Comparison of ENCODE assay signal across 9 cellular contexts in the genomic region with DNA sequence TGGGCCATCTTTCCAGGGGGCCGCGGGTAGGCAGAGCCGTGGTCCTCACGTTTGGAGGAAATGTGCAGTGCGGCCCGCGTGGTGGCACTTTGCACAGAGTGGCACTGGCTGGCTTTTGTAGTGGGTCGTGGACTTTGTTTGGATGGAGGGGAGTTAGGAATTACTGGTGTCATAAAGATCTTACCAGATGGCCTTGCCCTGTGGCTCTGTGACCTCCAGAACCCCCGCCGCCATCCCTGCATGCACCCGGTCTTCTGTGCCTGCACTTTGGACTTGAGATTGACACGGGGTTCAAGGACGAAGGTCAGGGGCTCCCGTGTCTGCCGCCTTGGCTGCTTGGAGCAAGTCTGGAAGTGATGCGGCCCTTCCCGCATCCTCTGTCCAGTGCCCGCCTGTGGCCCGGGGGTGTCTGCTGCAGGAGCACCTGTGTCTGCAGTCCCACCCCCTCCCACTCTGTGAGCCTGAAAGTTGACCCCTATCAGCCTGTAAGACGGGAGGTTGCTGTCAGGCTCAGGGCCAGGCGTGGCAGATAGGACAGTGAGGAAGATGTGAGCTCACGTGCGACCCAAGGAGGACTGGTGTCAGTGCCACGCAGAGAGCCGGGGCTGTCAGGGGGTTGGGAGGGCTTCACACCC. TPM values are rescaled to one million over a fixed set of nuclear protein-coding genes. Genes with fewer than 3 reads are reported as not detected.
A peak's percentile ranks its signal among the peaks of the same experiment; 100 is the strongest.
DNase-seq lines count a peak whose midpoint lies in the region; ATAC-seq, FAIRE-seq and TF ChIP-seq lines count a peak whose summit lies in the region.
"Had no signal": no experiment of that assay in that cellular context is flagged by ENCODE, and none has a peak within 500 bp of the region (broad histone marks: within the 10 kb centered on the region; RNA-seq: fewer than 3 reads in every experiment).

No MANE protein-coding gene starts in this region.

- no peak overlapping the region for H3K27ac Mint-ChIP-seq in effector memory CD8-positive, alpha-beta T cell
- H3K27ac Mint-ChIP-seq in naive thymus-derived CD8-positive, alpha-beta T cell = peak overlapping the region in 8 of 10 donors; percentile 36 to 93 (median 88)

- H3K36me3 ChIP-seq in HUES6 (ENCODE audit: control insufficient read depth, insufficient read depth, low read length) = no peaks in the 10 kb centered on the region

- peak overlapping the region; percentile 96 for H3K4me2 ChIP-seq in A549

- peaks cover 10% of the 10 kb centered on the region for H3K36me3 Mint-ChIP-seq in effector memory CD8-positive, alpha-beta T cell (ENCODE audit: insufficient read depth)
- no peaks in the 10 kb centered on the region for H3K36me3 Mint-ChIP-seq in naive thymus-derived CD8-positive, alpha-beta T cell

- H3K27me3 ChIP-seq in HUES6 (ENCODE audit: control insufficient read depth, insufficient read depth, low read length) = no peaks in the 10 kb centered on the region

- CTCF ChIA-PET in A549 (lab: Yijun Ruan, JAX) = interaction anchor here (1.4 to 3.0 kb wide), 5 partner anchors 8 to 145 kb away, joined by 6 to 15 read pairs (median 9); no protein-coding TSS in a partner anchor

- H3K4me3 ChIP-seq in A549 = no peak overlapping the region
- H3K4me3 ChIP-seq in HUES6 (ENCODE audit: low read depth, low read length) = peak overlapping the region; percentile 97

- no peak for DNase-seq in A549 (ENCODE audit: low read depth in 1 of 2, low spot score in 1 of 2)
- no peak for DNase-seq in effector memory CD8-positive, alpha-beta T cell
- no peak for DNase-seq in naive thymus-derived CD8-positive, alpha-beta T cell
- DNase-seq in NCI-H2107 treated with DMSO at 0.1 percent for 48 hours (lab: John Stamatoyannopoulos, UW; ENCODE audit: unreplicated experiment) = no peak
- no peak for DNase-seq in sciatic nerve (ENCODE audit: low spot score)
- DNase-seq: NCI-H524 had no signal

- 86% methylated on average over 21 of the region's 25 CpGs for WGBS in A549 (ENCODE audit: missing lambda C conversion rate)

- no peak for TF ChIP-seq CTCF in A549 (IDR thresholded peaks at IDR 0.05)

- peak overlapping the region; percentile 72 to 73 for H3K4me3 Mint-ChIP-seq in effector memory CD8-positive, alpha-beta T cell
- H3K4me3 Mint-ChIP-seq in naive thymus-derived CD8-positive, alpha-beta T cell = peak overlapping the region; percentile 73 to 92 (median 84)

- no peaks in the 10 kb centered on the region for H3K9me3 Mint-ChIP-seq in effector memory CD8-positive, alpha-beta T cell
- no peaks in the 10 kb centered on the region for H3K9me3 Mint-ChIP-seq in naive thymus-derived CD8-positive, alpha-beta T cell

- TF ChIP-seq POLR2A in A549 (IDR thresholded peaks at IDR 0.05; ENCODE audit: low read length) = no peak

- no peak for ATAC-seq in A549
- no peak for ATAC-seq in effector memory CD8-positive, alpha-beta T cell (replicated peaks)
- peak in 1 of 2 donors; percentile 7 for ATAC-seq in naive thymus-derived CD8-positive, alpha-beta T cell
- ATAC-seq in GM19467 (IDR thresholded peaks at IDR 0.05; ENCODE audit: unreplicated experiment) = no peak
- ATAC-seq in HG03108 (IDR thresholded peaks at IDR 0.05; ENCODE audit: unreplicated experiment) = no peak
- no peak for ATAC-seq in sciatic nerve

- H3K4me1 ChIP-seq in A549 (peaks cover 10% of the 10 kb centered on the region; the same call in 2 of the 3 replicates), HUES6 (ENCODE audit: control insufficient read depth, insufficient read depth, low read length) (peaks cover 26% of the 10 kb centered on the region)

- H3K4me1 Mint-ChIP-seq in effector memory CD8-positive, alpha-beta T cell (ENCODE audit: low read depth in 2 of 2) = peaks cover 15 to 18% of the 10 kb centered on the region in 2 donors
- H3K4me1 Mint-ChIP-seq in naive thymus-derived CD8-positive, alpha-beta T cell = peaks cover 16 to 34% (median 29%) of the 10 kb centered on the region in 4 donors

- H3K9me3 ChIP-seq in A549 (no peaks in the 10 kb centered on the region), HUES6 (ENCODE audit: control insufficient read depth, insufficient read depth, low read depth, low read length) (no peaks in the 10 kb centered on the region)

- peaks cover 32 to 41% of the 10 kb centered on the region in 2 donors for H3K27me3 Mint-ChIP-seq in effector memory CD8-positive, alpha-beta T cell
- peaks cover 0 to 7% (median 0%) of the 10 kb centered on the region in 5 donors for H3K27me3 Mint-ChIP-seq in naive thymus-derived CD8-positive, alpha-beta T cell

- H3K27ac ChIP-seq in A549 (no peak overlapping the region; a peak in 1 of 6 replicates), HUES6 (ENCODE audit: low read depth, low read length) (no peak overlapping the region)

- FAIRE-seq in A549 (lab: Jason Lieb, UNC) = no peak

- no peak for TF ChIP-seq EP300 in A549 (IDR thresholded peaks at IDR 0.05)

- TF ChIP-seq RAD21 in A549 (conservative IDR thresholded peaks at IDR 0.05 in 1 of 2, IDR thresholded peaks at IDR 0.05 in 1 of 2) = no peak

- POLR2A ChIA-PET in A549 (lab: Yijun Ruan, JAX) = no interaction called here
- POLR2A ChIA-PET in naive thymus-derived CD8-positive, alpha-beta T cell (lab: Charles Lee) = no interaction called here

- no peak overlapping the region for H3K9ac ChIP-seq in HUES6 (ENCODE audit: low read length)

- intact Hi-C loops in sciatic nerve (cut with DNase I) = no loop called here

TF ChIP-seq in A549, 52 proteins besides CTCF, POLR2A, EP300 and RAD21:
- TF ChIP-seq, protein P1, sequence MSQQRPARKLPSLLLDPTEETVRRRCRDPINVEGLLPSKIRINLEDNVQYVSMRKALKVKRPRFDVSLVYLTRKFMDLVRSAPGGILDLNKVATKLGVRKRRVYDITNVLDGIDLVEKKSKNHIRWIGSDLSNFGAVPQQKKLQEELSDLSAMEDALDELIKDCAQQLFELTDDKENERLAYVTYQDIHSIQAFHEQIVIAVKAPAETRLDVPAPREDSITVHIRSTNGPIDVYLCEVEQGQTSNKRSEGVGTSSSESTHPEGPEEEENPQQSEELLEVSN (IDR thresholded peaks at IDR 0.05; ENCODE audit: borderline replicate concordance, low read depth) = no peak
- no peak for TF ChIP-seq PHF8 (IDR thresholded peaks at IDR 0.05; ENCODE audit: borderline replicate concordance, low read depth)
- no peak for TF ChIP-seq FOSL2 (IDR thresholded peaks at IDR 0.05)
- no peak for TF ChIP-seq FOSL2 (CRISPR knock-in tag; IDR thresholded peaks at IDR 0.05)
- no peak for TF ChIP-seq MYC (IDR thresholded peaks at IDR 0.05; ENCODE audit: borderline replicate concordance, low read length)
- TF ChIP-seq JUN (IDR thresholded peaks at IDR 0.05) = no peak
- no peak for TF ChIP-seq RNF2 (IDR thresholded peaks at IDR 0.05; ENCODE audit: borderline replicate concordance, low read depth)
- no peak for TF ChIP-seq HOXA7 (CRISPR knock-in tag; IDR thresholded peaks at IDR 0.05)
- TF ChIP-seq PBX3 (IDR thresholded peaks at IDR 0.05) = no peak
- no peak for TF ChIP-seq TP53 (CRISPR knock-in tag; IDR thresholded peaks at IDR 0.05)
- TF ChIP-seq RARB (CRISPR knock-in tag; IDR thresholded peaks at IDR 0.05) = no peak
- TF ChIP-seq HOXB13 (CRISPR knock-in tag; IDR thresholded peaks at IDR 0.05; ENCODE audit: low read depth) = no peak
- TF ChIP-seq HDAC2 (IDR thresholded peaks at IDR 0.05) = no peak
- no peak for TF ChIP-seq CBX8 (IDR thresholded peaks at IDR 0.05)
- no peak for TF ChIP-seq ZC3H11A (IDR thresholded peaks at IDR 0.05)

RNA-seq across cellular contexts. Expression of gene GNA11, which starts 2.2 kb away (rescaled TPM):
- 5.5 and 8.6 TPM in 2 replicates for polyA plus RNA-seq in A549 (2011; rRNA removed)
- polyA plus RNA-seq in A549 (2012; cell fraction: cytosol; rRNA removed) = 24.3 and 29.2 TPM in 2 replicates
- polyA plus RNA-seq in A549 (2012; cell fraction: nucleus; rRNA removed) = 26.9 and 28.9 TPM in 2 replicates
- polyA plus RNA-seq in A549 (2017; fragmentation: RNase III; extraction: RNeasy Plus Mini Kit Qiagen cat#74134 plus additional on column Dnase treatment) = 29.0 to 32.8 TPM (median 30.5 TPM) in 3 replicates
- 6.7 and 19.2 TPM in 2 replicates for polyA minus RNA-seq in A549 (2011; rRNA and poly(A)+ RNA removed)
- total RNA-seq in naive thymus-derived CD8-positive, alpha-beta T cell = 1 to 10 TPM; 5.1 to 5.4 TPM
- under 1 TPM; 0.43 to 0.60 (median 0.47) TPM for polyA plus RNA-seq in naive thymus-derived CD8-positive, alpha-beta T cell
- 74.0 TPM for total RNA-seq in sciatic nerve

RNA-seq across cellular contexts. Expression of gene TLE5, which starts 34.1 kb away (rescaled TPM):
- polyA plus RNA-seq in A549 (2011; rRNA removed) (171 and 183 TPM in 2 replicates), A549 (2017; fragmentation: RNase III; extraction: RNeasy Plus Mini Kit Qiagen cat#74134 plus additional on column Dnase treatment) (191 to 231 TPM (median 216 TPM) in 3 replicates)
- 223 and 303 TPM in 2 replicates for polyA plus RNA-seq in A549 (2012; cell fraction: cytosol; rRNA removed)
- polyA plus RNA-seq in A549 (2012; cell fraction: nucleus; rRNA removed) = 251 and 276 TPM in 2 replicates
- 235 and 240 TPM in 2 replicates for polyA minus RNA-seq in A549 (2011; rRNA and poly(A)+ RNA removed)
- 100 to 1,000 TPM; 981 to 983 TPM for total RNA-seq in naive thymus-derived CD8-positive, alpha-beta T cell
- 100 to 1,000 TPM; 451 to 924 (median 555) TPM for polyA plus RNA-seq in naive thymus-derived CD8-positive, alpha-beta T cell
- total RNA-seq in sciatic nerve = 708 TPM

RNA-seq across cellular contexts. Expression of gene GNA15, which starts 39.4 kb away (rescaled TPM):
- 0.06 and 0.07 TPM in 2 replicates for polyA plus RNA-seq in A549 (2011; rRNA removed)
- 0.07 and 0.10 TPM in 2 replicates for polyA plus RNA-seq in A549 (2012; cell fraction: cytosol; rRNA removed)
- polyA plus RNA-seq in A549 (2012; cell fraction: nucleus; rRNA removed) = 0.16 TPM in 1 of 2 replicates, not detected in the other
- polyA plus RNA-seq in A549 (2017; fragmentation: RNase III; extraction: RNeasy Plus Mini Kit Qiagen cat#74134 plus additional on column Dnase treatment) = 0.04 TPM in 1 of 3 replicates, not detected in the others
- polyA minus RNA-seq in A549 (2011; rRNA and poly(A)+ RNA removed) = not detected in 2 replicates
- under 1 TPM; 0.36 to 0.39 TPM for total RNA-seq in naive thymus-derived CD8-positive, alpha-beta T cell
- polyA plus RNA-seq in naive thymus-derived CD8-positive, alpha-beta T cell = under 1 TPM in 1 of 3 donors, not detected in 2; 0.19 TPM
- 9.5 TPM for total RNA-seq in sciatic nerve

Comparison
In these comparisons a context has a peak if more than half of its experiments do, and no peak if none do; other contexts are left out.
1. H3K27ac Mint-ChIP-seq: peak in naive thymus-derived CD8-positive, alpha-beta T cell (8 of 10); none in effector memory CD8-positive, alpha-beta T cell (0 of 2).
2. RNA of gene GNA11, which starts 2.2 kb away (total RNA-seq): 74.0 TPM in sciatic nerve (single experiment); 5.1 to 5.4 TPM in naive thymus-derived CD8-positive, alpha-beta T cell; every median in the first group is over 10 times any median in the second.